Comparison of ENCODE assay signal across 12 cellular contexts in genomic region chr2:234770081-234770506, GRCh38.
A peak's percentile ranks its signal among the peaks of the same experiment; 100 is the strongest.
DNase-seq lines count a peak whose midpoint lies in the region; ATAC-seq and TF ChIP-seq lines count a peak whose summit lies in the region.
"Had no signal": no experiment of that assay in that cellular context is flagged by ENCODE, and none has a peak within 500 bp of the region (broad histone marks: within the 10 kb centered on the region; RNA-seq: fewer than 3 reads in every experiment).

No MANE protein-coding gene starts in this region.

- intact Hi-C loops in upper lobe of right lung (cut with DNase I) (no loop called here), PC-3 (cut with micrococcal nuclease) (no loop called here), mammary epithelial cell (cut with micrococcal nuclease) (no loop called here)

- in situ Hi-C loops in mammary epithelial cell (cut with MboI; ENCODE audit: low sequenced_read_pairs in 2 of 2), result no loop called here

- H3K9ac ChIP-seq in PC-3 (ENCODE audit: low read length), result no peak overlapping the region
- H3K9ac ChIP-seq in mammary epithelial cell (ENCODE audit: insufficient read depth, low read length), result no peak overlapping the region

- H3K36me3 ChIP-seq in upper lobe of right lung (no peaks in the 10 kb centered on the region), PC-3 (ENCODE audit: low read depth, low read length) (no peaks in the 10 kb centered on the region), mammary epithelial cell (ENCODE audit: insufficient read depth, low read length) (no peaks in the 10 kb centered on the region)

- H3K9me2 ChIP-seq in PC-3 (replicated peaks; ENCODE audit: low read length), result no peaks in the 10 kb centered on the region

- H4K20me1 ChIP-seq in PC-3 (ENCODE audit: low read length) (no peaks in the 10 kb centered on the region), mammary epithelial cell (ENCODE audit: insufficient read depth, low read length) (no peaks in the 10 kb centered on the region)

- H3K9me3 ChIP-seq in upper lobe of right lung, result no peaks in the 10 kb centered on the region
- no peaks in the 10 kb centered on the region for H3K9me3 ChIP-seq in PC-3 (ENCODE audit: low read length)
- H3K9me3 ChIP-seq in mammary epithelial cell (replicated peaks; ENCODE audit: insufficient read depth, low read length), result no peaks in the 10 kb centered on the region

- CTCF ChIA-PET in PC-3 (lab: Charles Lee), result no interaction called here
- CTCF ChIA-PET in mammary epithelial cell (lab: Charles Lee; ENCODE audit: low non-redundant PET), result no interaction called here

- H2AFZ ChIP-seq in PC-3 (ENCODE audit: low read length) (no peak overlapping the region), mammary epithelial cell (ENCODE audit: low read depth, low read length) (no peak overlapping the region)

- H3K4me3 ChIP-seq in upper lobe of right lung (no peak overlapping the region), PC-3 (ENCODE audit: low read length) (no peak overlapping the region), mammary epithelial cell (replicated peaks in 1 of 3; ENCODE audit: insufficient read depth in 1 of 3, low read depth in 2 of 3, low read length in 3 of 3) (no peak overlapping the region)
- H3K4me3 ChIP-seq: SK-N-MC had no signal

- BruUV-seq in PC-3 (replicated peaks; lab: Mats Ljungman, UMichigan) (no TSS peak), mammary epithelial cell (replicated peaks; lab: Mats Ljungman, UMichigan) (no TSS peak)

- WGBS in mammary epithelial cell (ENCODE audit: low coverage, missing lambda C conversion rate), result 97% methylated on average over 8 of the region's 11 CpGs

- dilution Hi-C loops in mammary epithelial cell (cut with HindIII; ENCODE audit: low sequenced_read_pairs), result no loop called here

- H3K4me2 ChIP-seq in PC-3 (ENCODE audit: low read length), result no peak overlapping the region
- no peak overlapping the region for H3K4me2 ChIP-seq in mammary epithelial cell (ENCODE audit: insufficient read depth, low read depth, low read length)

- H3K79me2 ChIP-seq in PC-3 (ENCODE audit: low read length) (no peaks in the 10 kb centered on the region), mammary epithelial cell (ENCODE audit: insufficient read depth, low read length) (no peaks in the 10 kb centered on the region)

- H3K4me1 ChIP-seq in upper lobe of right lung, result peaks cover 6% of the 10 kb centered on the region
- H3K4me1 ChIP-seq in PC-3 (ENCODE audit: insufficient read depth, low read length), result peaks cover 20% of the 10 kb centered on the region
- peaks cover 11% of the 10 kb centered on the region for H3K4me1 ChIP-seq in mammary epithelial cell (ENCODE audit: insufficient read depth, low read length)

- peak; percentile 43 for ATAC-seq in left lobe of liver
- ATAC-seq in upper lobe of right lung, result peak; percentile 56
- no peak for ATAC-seq in PC-3

- H3K27ac ChIP-seq in upper lobe of right lung, result peak overlapping the region; percentile 11
- H3K27ac ChIP-seq in PC-3 (ENCODE audit: low read length), result no peak overlapping the region
- H3K27ac ChIP-seq in mammary epithelial cell (ENCODE audit: insufficient read depth, low read depth, low read length), result no peak overlapping the region
- H3K27ac ChIP-seq: SK-N-MC had no signal

- POLR2A ChIA-PET in PC-3 (lab: Charles Lee; ENCODE audit: unreplicated experiment), result no interaction called here

- no peak for TF ChIP-seq CTCF in upper lobe of right lung (IDR thresholded peaks at IDR 0.05)
- TF ChIP-seq CTCF in PC-3 (conservative IDR thresholded peaks at IDR 0.05; ENCODE audit: low read depth, low read length), result no peak
- TF ChIP-seq CTCF in mammary epithelial cell (conservative IDR thresholded peaks at IDR 0.05 in 1 of 2, IDR thresholded peaks at IDR 0.05 in 1 of 2; ENCODE audit: extremely low read depth in 1 of 2, insufficient read depth in 1 of 2, low read depth in 1 of 2, low read length in 2 of 2), result no peak

- H3K27me3 ChIP-seq in upper lobe of right lung (no peaks in the 10 kb centered on the region), PC-3 (ENCODE audit: low read length) (no peaks in the 10 kb centered on the region), mammary epithelial cell (ENCODE audit: insufficient read depth, low read length) (no peaks in the 10 kb centered on the region)

- peak; percentile 22 to 55 for DNase-seq in NCI-H187 (lab: John Stamatoyannopoulos, UW)
- no peak for DNase-seq in NCI-H187 treated with DMSO at 0.1 percent for 48 hours (lab: John Stamatoyannopoulos, UW)
- peak; percentile 25 for DNase-seq in SHP77 treated with DMSO at 0.1 percent for 48 hours (lab: John Stamatoyannopoulos, UW)
- peak; percentile 51 for DNase-seq in left lobe of liver (ENCODE audit: low spot score)
- DNase-seq in upper lobe of right lung, result no peak
- DNase-seq in PC-3, result no peak
- no peak for DNase-seq in KG1 (lab: John Stamatoyannopoulos, UW)
- no peak for DNase-seq in mammary epithelial cell
- DNase-seq: 8988T; activated CD4-positive, alpha-beta T cell treated with anti-CD3 and anti-CD28 coated beads, Interleukin-2, amount 50 U/mL, for 4 hours; amniotic stem cell had no signal

- no peaks in the 10 kb centered on the region for H3F3A ChIP-seq in PC-3 (ENCODE audit: low read length, unreplicated experiment)

Comparison
In these comparisons a context has a peak if more than half of its experiments do, and no peak if none do; other contexts are left out.
1. DNase-seq: peak in NCI-H187 (2 of 2), SHP77 treated with DMSO at 0.1 percent for 48 hours (single experiment) and left lobe of liver (single experiment); none in NCI-H187 treated with DMSO at 0.1 percent for 48 hours (single experiment), upper lobe of right lung (single experiment), PC-3 (single experiment), KG1 (single experiment) and mammary epithelial cell (single experiment).